ENCODE assay signal across 1 cellular context in genomic region chr4:137266511-137266910, GRCh38.
TF ChIP-seq lines count a peak whose summit lies in the region.

No MANE protein-coding gene starts in this region.

TF ChIP-seq in IMR-90, 13 proteins besides CTCF, POLR2A, EP300 and RAD21 (continued from another document):
- TF ChIP-seq MAZ (IDR thresholded peaks at IDR 0.05; ENCODE audit: borderline replicate concordance, low read depth, low read length) (no peak), CEBPB (IDR thresholded peaks at IDR 0.05; ENCODE audit: low read depth, low read length) (no peak), MXI1 (IDR thresholded peaks at IDR 0.05; ENCODE audit: borderline replicate concordance, low read depth, low read length) (no peak), USF2 (IDR thresholded peaks at IDR 0.05; ENCODE audit: low read depth, low read length) (no peak), RFX5 (IDR thresholded peaks at IDR 0.05; ENCODE audit: low read depth, low read length) (no peak)
- TF ChIP-seq, protein P1, sequence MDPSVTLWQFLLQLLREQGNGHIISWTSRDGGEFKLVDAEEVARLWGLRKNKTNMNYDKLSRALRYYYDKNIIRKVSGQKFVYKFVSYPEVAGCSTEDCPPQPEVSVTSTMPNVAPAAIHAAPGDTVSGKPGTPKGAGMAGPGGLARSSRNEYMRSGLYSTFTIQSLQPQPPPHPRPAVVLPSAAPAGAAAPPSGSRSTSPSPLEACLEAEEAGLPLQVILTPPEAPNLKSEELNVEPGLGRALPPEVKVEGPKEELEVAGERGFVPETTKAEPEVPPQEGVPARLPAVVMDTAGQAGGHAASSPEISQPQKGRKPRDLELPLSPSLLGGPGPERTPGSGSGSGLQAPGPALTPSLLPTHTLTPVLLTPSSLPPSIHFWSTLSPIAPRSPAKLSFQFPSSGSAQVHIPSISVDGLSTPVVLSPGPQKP (IDR thresholded peaks at IDR 0.05; ENCODE audit: borderline replicate concordance, low read depth, low read length) = no peak
